In genomic region chr1:157490337-157491165, GRCh38 we compare ENCODE assay signal across 8 cellular contexts.
DNase-seq lines count a peak whose midpoint lies in the region; ATAC-seq and TF ChIP-seq lines count a peak whose summit lies in the region.

No MANE protein-coding gene starts in this region.

- ATAC-seq in stimulated activated naive CD8-positive, alpha-beta T cell treated with anti-CD3 and anti-CD28 coated beads, Interleukin-15, amount 100 ng/mL, for 72 hours: peak; percentile 58
- ATAC-seq in HG02759 (IDR thresholded peaks at IDR 0.05; ENCODE audit: unreplicated experiment): no peak

- H3K4me3 ChIP-seq in AG04449 (ENCODE audit: low read depth, low read length): no peak overlapping the region

- peaks cover 2% of the 10 kb centered on the region for H3K4me1 Mint-ChIP-seq in endothelial cell (ENCODE audit: unreplicated experiment)
- peaks cover 5% of the 10 kb centered on the region for H3K4me1 Mint-ChIP-seq in stimulated activated naive CD8-positive, alpha-beta T cell treated with anti-CD3 and anti-CD28 coated beads, Interleukin-15, amount 100 ng/mL, for 72 hours

- DNase-seq in AG04449 (ENCODE audit: low read depth, low spot score) (no peak), GM19238 (ENCODE audit: insufficient read length, low spot score) (peak; percentile 24), NCI-H2227 (lab: John Stamatoyannopoulos, UW; ENCODE audit: unreplicated experiment) (peak; percentile 64), endothelial cell (ENCODE audit: low spot score) (peak; percentile 90), myocyte (ENCODE audit: low read depth) (peak; percentile 51)
- DNase-seq in activated CD4-positive, alpha-beta T cell treated with anti-CD3 and anti-CD28 coated beads for 48 hours: peak; percentile 80
- DNase-seq in stimulated activated naive CD8-positive, alpha-beta T cell treated with anti-CD3 and anti-CD28 coated beads, Interleukin-15, amount 100 ng/mL, for 72 hours: peak; percentile 61

- POLR2A ChIA-PET in AG04449 (lab: Yijun Ruan, JAX): no interaction called here

- no peak overlapping the region for H3K27ac Mint-ChIP-seq in endothelial cell (ENCODE audit: unreplicated experiment)
- no peak overlapping the region for H3K27ac Mint-ChIP-seq in stimulated activated naive CD8-positive, alpha-beta T cell treated with anti-CD3 and anti-CD28 coated beads, Interleukin-15, amount 100 ng/mL, for 72 hours

- CTCF ChIA-PET in AG04449 (lab: Yijun Ruan, JAX): interaction anchor here (1.0 to 5.3 kb wide), 10 partner anchors 12 to 294 kb away, joined by 3 to 33 read pairs (median 6); no protein-coding TSS in a partner anchor

- H3K9me3 Mint-ChIP-seq in endothelial cell (ENCODE audit: unreplicated experiment): no peaks in the 10 kb centered on the region
- no peaks in the 10 kb centered on the region for H3K9me3 Mint-ChIP-seq in stimulated activated naive CD8-positive, alpha-beta T cell treated with anti-CD3 and anti-CD28 coated beads, Interleukin-15, amount 100 ng/mL, for 72 hours

- H3K36me3 Mint-ChIP-seq in endothelial cell (ENCODE audit: low read depth, unreplicated experiment): no peaks in the 10 kb centered on the region

- H3K27me3 Mint-ChIP-seq in endothelial cell (ENCODE audit: unreplicated experiment): peaks cover 4% of the 10 kb centered on the region
- H3K27me3 Mint-ChIP-seq in stimulated activated naive CD8-positive, alpha-beta T cell treated with anti-CD3 and anti-CD28 coated beads, Interleukin-15, amount 100 ng/mL, for 72 hours: peaks cover 37% of the 10 kb centered on the region

- TF ChIP-seq CTCF in AG04449 (IDR thresholded peaks at IDR 0.05; ENCODE audit: insufficient read depth, low read length, missing control alignments) (peak; percentile 72), endothelial cell (IDR thresholded peaks at IDR 0.05; ENCODE audit: unreplicated experiment) (peak; percentile 81)

- no peak overlapping the region for H3K4me3 Mint-ChIP-seq in endothelial cell (ENCODE audit: unreplicated experiment)
- H3K4me3 Mint-ChIP-seq in stimulated activated naive CD8-positive, alpha-beta T cell treated with anti-CD3 and anti-CD28 coated beads, Interleukin-15, amount 100 ng/mL, for 72 hours: no peak overlapping the region
